In genomic region chr11:8192016-8192895, GRCh38 we compare ENCODE assay signal across 8 cellular contexts. TPM values are rescaled to one million over a fixed set of nuclear protein-coding genes. Genes with fewer than 3 reads are reported as not detected.
DNase-seq lines count a peak whose midpoint lies in the region; ATAC-seq, FAIRE-seq and TF ChIP-seq lines count a peak whose summit lies in the region.

No MANE protein-coding gene starts in this region.

- TF ChIP-seq POLR2A in breast epithelium (IDR thresholded peaks at IDR 0.05), result no peak

- DNase-seq in CMK (ENCODE audit: low read depth) (peak; percentile 33), NAMALWA (ENCODE audit: low spot score) (peak; percentile 65), SW480 (ENCODE audit: low spot score) (peak; percentile 58), breast epithelium (ENCODE audit: low spot score in 2 of 2) (peak in 1 of 2 donors; percentile 44), keratinocyte (ENCODE audit: low read depth, low spot score) (peak; percentile 5)
- peak; percentile 6 for DNase-seq in stimulated activated CD4-positive, alpha-beta T cell treated with anti-CD3 and anti-CD28 coated beads, Interleukin-2, amount 100 ng/mL, for 4 hours (ENCODE audit: low read depth)

- intact Hi-C loops in breast epithelium (cut with DNase I; ENCODE audit: low total_unique reads), result no loop called here

- H3K4me3 ChIP-seq in breast epithelium (no peak overlapping the region), keratinocyte (ENCODE audit: control insufficient read depth in 2 of 3, extremely low read depth in 1 of 3, insufficient read depth in 2 of 3, low read depth in 1 of 3, low read length in 3 of 3) (no peak overlapping the region)

- H3K27ac ChIP-seq in breast epithelium, result no peak overlapping the region
- H3K27ac ChIP-seq in keratinocyte (ENCODE audit: control insufficient read depth, insufficient read depth, low read length), result no peak overlapping the region

- no peaks in the 10 kb centered on the region for H4K20me1 ChIP-seq in keratinocyte (ENCODE audit: control insufficient read depth, extremely low read depth, insufficient read depth, low read length)

- no peaks in the 10 kb centered on the region for H3K79me2 ChIP-seq in keratinocyte (ENCODE audit: control insufficient read depth, insufficient read depth, low read length)

- H3K4me1 ChIP-seq in breast epithelium (no peaks in the 10 kb centered on the region), keratinocyte (ENCODE audit: control insufficient read depth, extremely low read depth, insufficient read depth, low read length) (no peaks in the 10 kb centered on the region)

- H3K9ac ChIP-seq in keratinocyte (ENCODE audit: control insufficient read depth, extremely low read depth, insufficient read depth, low read length), result no peak overlapping the region

- H3K27me3 ChIP-seq in breast epithelium (no peaks in the 10 kb centered on the region), keratinocyte (ENCODE audit: control insufficient read depth, extremely low read depth, insufficient read depth, low read length) (peaks cover 6% of the 10 kb centered on the region)

- dilution Hi-C loops in keratinocyte (cut with MboI; ENCODE audit: extremely low pct_ligation_motif_present, low sequenced_read_pairs), result no loop called here

- no peak overlapping the region for H2AFZ ChIP-seq in keratinocyte (ENCODE audit: control insufficient read depth, low read length)

- H3K9me3 ChIP-seq in breast epithelium (no peaks in the 10 kb centered on the region), keratinocyte (ENCODE audit: control insufficient read depth, low read depth, low read length) (no peaks in the 10 kb centered on the region)

- FAIRE-seq in keratinocyte (lab: Jason Lieb, UNC), result peak; percentile 84

- no peak overlapping the region for H3K4me2 ChIP-seq in keratinocyte (ENCODE audit: control insufficient read depth, extremely low read depth, insufficient read depth, low read depth, low read length)

- no peaks in the 10 kb centered on the region for H3K9me1 ChIP-seq in keratinocyte (ENCODE audit: control insufficient read depth, extremely low read depth, insufficient read depth, low read length)

- peak in 2 of 3 donors; percentile 49 to 53 for TF ChIP-seq CTCF in breast epithelium (IDR thresholded peaks at IDR 0.05)
- TF ChIP-seq CTCF in keratinocyte (optimal IDR thresholded peaks at IDR 0.05 in 1 of 3, IDR thresholded peaks at IDR 0.05 in 1 of 3, conservative IDR thresholded peaks at IDR 0.05 in 1 of 3; ENCODE audit: extremely low read depth in 1 of 3, insufficient read depth in 2 of 3, low read length in 3 of 3), result peak; percentile 85 to 89 (median 85)

- ATAC-seq in GM19438 (IDR thresholded peaks at IDR 0.05; ENCODE audit: low read depth, unreplicated experiment) (peak; percentile 70), HG02588 (IDR thresholded peaks at IDR 0.05; ENCODE audit: unreplicated experiment) (no peak)

- H3K36me3 ChIP-seq in breast epithelium (no peaks in the 10 kb centered on the region), keratinocyte (ENCODE audit: control insufficient read depth in 2 of 2, extremely low read depth in 1 of 2, insufficient read depth in 2 of 2, low read length in 2 of 2) (no peaks in the 10 kb centered on the region)

RNA-seq across cellular contexts. Expression of gene RIC3, which starts 23.4 kb away (rescaled TPM):
- total RNA-seq in breast epithelium, result 10 to 100 TPM in 2 of 3 donors, 1 to 10 TPM in 1; 4.5 to 48.0 (median 24.3) TPM
- 0.88 to 2.9 TPM (median 2.5 TPM) in 3 replicates for polyA plus RNA-seq in keratinocyte
- 2.6 TPM for polyA plus RNA-seq in keratinocyte (2011; ENCODE audit: low read depth)
- 0.69 and 1.1 TPM in 2 replicates for polyA plus RNA-seq in keratinocyte (2011; cell fraction: cytosol; rRNA removed)
- polyA plus RNA-seq in keratinocyte (2011; cell fraction: nucleus; rRNA removed), result 15.6 and 16.4 TPM in 2 replicates
- 1.2 TPM in 2 replicates for polyA plus RNA-seq in keratinocyte (2012; ENCODE audit: low replicate concordance)
- 0.33 to 3.3 TPM (median 2.4 TPM) in 3 replicates for polyA minus RNA-seq in keratinocyte
- polyA minus RNA-seq in keratinocyte (2011; cell fraction: cytosol; rRNA and poly(A)+ RNA removed), result not detected
- 4.4 and 8.9 TPM in 2 replicates for polyA minus RNA-seq in keratinocyte (2011; cell fraction: nucleus; rRNA and poly(A)+ RNA removed)
